8 cellular contexts compared by ENCODE assay signal in genomic region chr2:144332356-144333143, GRCh38.
DNase-seq lines count a peak whose midpoint lies in the region; ATAC-seq and TF ChIP-seq lines count a peak whose summit lies in the region.

No MANE protein-coding gene starts in this region.

- H3K27me3 Mint-ChIP-seq in activated naive CD8-positive, alpha-beta T cell treated with anti-CD3 and anti-CD28 coated beads for 36 hours: no peaks in the 10 kb centered on the region

- H3K9me3 ChIP-seq in parathyroid adenoma (ENCODE audit: control insufficient read depth, low read length) (no peaks in the 10 kb centered on the region), tibial artery (no peaks in the 10 kb centered on the region)

- peak overlapping the region; percentile 71 for H2AFZ ChIP-seq in parathyroid adenoma

- peak; percentile 93 for DNase-seq in GM12865 (ENCODE audit: low read depth)
- peak; percentile 88 for DNase-seq in NCI-H1048 (lab: John Stamatoyannopoulos, UW)
- DNase-seq in activated naive CD8-positive, alpha-beta T cell treated with anti-CD3 and anti-CD28 coated beads for 36 hours: peak; percentile 96
- DNase-seq in Right ventricle myocardium superior: peak; percentile 89
- peak; percentile 78 to 95 for DNase-seq in tibial artery

- peak overlapping the region; percentile 82 for H3K4me3 ChIP-seq in GM12865 (ENCODE audit: low read depth, low read length)
- H3K4me3 ChIP-seq in parathyroid adenoma (ENCODE audit: low read depth, low read length): peak overlapping the region; percentile 63
- peak overlapping the region; percentile 74 to 88 for H3K4me3 ChIP-seq in tibial artery

- H3K9me3 Mint-ChIP-seq in activated naive CD8-positive, alpha-beta T cell treated with anti-CD3 and anti-CD28 coated beads for 36 hours: peaks cover 8% of the 10 kb centered on the region

- H3K36me3 ChIP-seq in parathyroid adenoma (ENCODE audit: control insufficient read depth, insufficient read depth, low read length) (no peaks in the 10 kb centered on the region), tibial artery (no peaks in the 10 kb centered on the region)

- peak overlapping the region; percentile 75 for H3K4me3 Mint-ChIP-seq in activated naive CD8-positive, alpha-beta T cell treated with anti-CD3 and anti-CD28 coated beads for 36 hours

- peaks cover 18% of the 10 kb centered on the region for H3K36me3 Mint-ChIP-seq in activated naive CD8-positive, alpha-beta T cell treated with anti-CD3 and anti-CD28 coated beads for 36 hours

- H3K4me2 ChIP-seq in parathyroid adenoma (ENCODE audit: low read length): peak overlapping the region; percentile 88

- H3K4me1 ChIP-seq in parathyroid adenoma (no peaks in the 10 kb centered on the region), tibial artery (peaks cover 0 to 17% (median 4%) of the 10 kb centered on the region in 4 donors)

- H3K27me3 ChIP-seq in parathyroid adenoma (ENCODE audit: control insufficient read depth, insufficient read depth, low read length) (no peaks in the 10 kb centered on the region), tibial artery (no peaks in the 10 kb centered on the region)

- intact Hi-C loops in Right ventricle myocardium superior (cut with DNase I) (loop anchor here (10.0 kb wide), 1 partner anchor 182 kb away; no protein-coding TSS in a partner anchor), tibial artery (cut with DNase I; ENCODE audit: low total_unique reads) (loop anchor here (5.0 kb wide), 1 partner anchor 185 kb away; no protein-coding TSS in a partner anchor)

- H3K79me2 ChIP-seq in parathyroid adenoma: peaks cover under 1% of the 10 kb centered on the region

- H3K27ac ChIP-seq in parathyroid adenoma (peak overlapping the region; percentile 81), tibial artery (peak overlapping the region; percentile 79 to 91)

- H3K4me1 Mint-ChIP-seq in activated naive CD8-positive, alpha-beta T cell treated with anti-CD3 and anti-CD28 coated beads for 36 hours: peaks cover 39% of the 10 kb centered on the region

- H3K27ac Mint-ChIP-seq in activated naive CD8-positive, alpha-beta T cell treated with anti-CD3 and anti-CD28 coated beads for 36 hours: peak overlapping the region; percentile 82

- no peak overlapping the region for H3K9ac ChIP-seq in parathyroid adenoma

- ATAC-seq in HG02610 (IDR thresholded peaks at IDR 0.05; ENCODE audit: unreplicated experiment) (peak; percentile 95), SK-N-SH treated with all-trans-retinoic acid at 6 μM for 48 hours (peak; percentile 92), Right ventricle myocardium superior (ENCODE audit: poor library complexity) (peak; percentile 96)

- no peak for TF ChIP-seq CTCF in GM12865 (IDR thresholded peaks at IDR 0.05; ENCODE audit: insufficient read depth, low read depth, low read length, missing control alignments)
- no peak for TF ChIP-seq CTCF in parathyroid adenoma (IDR thresholded peaks at IDR 0.05)
- no peak for TF ChIP-seq CTCF in tibial artery (IDR thresholded peaks at IDR 0.05)

TF ChIP-seq in SK-N-SH treated with all-trans-retinoic acid at 6 μM for 48 hours, 23 proteins besides CTCF, POLR2A, EP300 and RAD21:
- no peak for TF ChIP-seq CSDC2 (CRISPR knock-in tag; IDR thresholded peaks at IDR 0.05)
- TF ChIP-seq ZNF70 (CRISPR knock-in tag; IDR thresholded peaks at IDR 0.05): peak; percentile 95
- TF ChIP-seq ZNF565 (CRISPR knock-in tag; conservative IDR thresholded peaks at IDR 0.05; ENCODE audit: low read depth): no peak
- no peak for TF ChIP-seq TSHZ2 (CRISPR knock-in tag; IDR thresholded peaks at IDR 0.05)

Comparison
In these comparisons a context has a peak if more than half of its experiments do, and no peak if none do; other contexts are left out.
1. Peak in every context shown above with its lines: DNase-seq, ATAC-seq, H3K4me3 ChIP-seq and H3K27ac ChIP-seq.